In the genomic region with DNA sequence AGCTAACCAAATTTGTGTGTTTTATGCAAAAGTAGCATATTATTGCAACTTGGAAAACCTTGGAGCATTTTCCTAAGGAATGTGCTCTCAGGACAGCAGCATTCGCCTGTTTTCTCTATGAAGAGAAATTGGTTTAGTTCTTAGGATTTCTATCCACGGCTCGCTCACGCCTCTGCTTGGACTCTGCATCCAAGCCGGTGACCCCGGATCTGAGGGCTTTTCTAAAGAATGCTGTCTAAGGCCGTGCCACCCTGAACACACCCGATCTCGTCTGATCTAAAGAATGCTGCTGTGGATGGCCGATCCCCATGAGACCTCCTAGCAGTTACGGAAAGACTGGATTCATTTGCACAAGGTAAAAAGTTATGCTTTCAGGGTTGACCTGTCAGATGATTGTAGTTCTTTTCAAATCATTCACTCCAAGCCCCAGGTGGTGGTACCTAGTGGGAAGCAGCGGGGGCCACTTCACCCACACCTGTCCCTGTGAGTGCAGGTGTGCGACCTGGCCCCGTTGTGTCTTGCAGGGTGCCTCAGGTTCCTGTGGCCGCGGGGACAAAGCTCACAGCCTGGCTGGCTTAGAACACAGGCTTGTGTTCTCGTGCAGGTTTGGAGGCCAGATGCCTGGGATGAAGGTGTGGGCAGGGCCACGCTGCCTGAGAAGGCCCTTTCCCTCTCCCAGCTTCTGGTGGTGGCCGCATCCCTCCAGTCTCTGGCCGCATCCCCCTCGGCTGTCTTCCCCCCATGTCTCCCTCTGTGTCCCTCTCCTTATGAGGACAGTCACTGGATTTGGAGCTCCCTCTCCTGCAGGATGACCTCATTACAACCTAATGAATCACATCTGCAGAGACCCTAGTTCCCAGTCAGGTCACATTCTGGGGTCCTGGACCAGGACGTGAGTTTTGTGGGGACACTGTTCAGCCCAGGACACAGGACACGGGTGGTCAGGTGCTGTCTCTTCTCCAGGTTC, we compare ENCODE assay signal across 31 cellular contexts.
DNase-seq lines count a peak whose midpoint lies in the region; ATAC-seq, FAIRE-seq and TF ChIP-seq lines count a peak whose summit lies in the region.
"Had no signal": no experiment of that assay in that cellular context is flagged by ENCODE, and none has a peak within 500 bp of the region (broad histone marks: within the 10 kb centered on the region; RNA-seq: fewer than 3 reads in every experiment).

No MANE protein-coding gene starts in this region.

- in situ Hi-C loops in IMR-90 (cut with MboI; ENCODE audit: low sequenced_read_pairs): no loop called here
- in situ Hi-C loops in K562 (cut with MboI): no loop called here

- H3K56ac ChIP-seq in IMR-90 (ENCODE audit: extremely low read depth, insufficient read depth, low read length): no peak overlapping the region

- TF ChIP-seq POLR2A in IMR-90 (IDR thresholded peaks at IDR 0.05; ENCODE audit: low read depth, low read length) (no peak), K562 (conservative IDR thresholded peaks at IDR 0.05) (no peak)

- H3K18ac ChIP-seq in IMR-90 (ENCODE audit: low read depth, low read length): no peak overlapping the region

- H3K23ac ChIP-seq in IMR-90 (ENCODE audit: low read depth, low read length): no peak overlapping the region

- H3K9me3 ChIP-seq in BLaER1 treated with 17β-estradiol and CSF1 and Interleukin-3, amounts not matched to agents 10 nM and 100 nM (replicated peaks in 1 of 11): no peaks in the 10 kb centered on the region
- no peaks in the 10 kb centered on the region for H3K9me3 ChIP-seq in IMR-90 (ENCODE audit: control insufficient read depth, insufficient read depth, low read length)
- H3K9me3 ChIP-seq in K562 (replicated peaks; ENCODE audit: control insufficient read depth, insufficient read depth, low read depth, low read length): no peaks in the 10 kb centered on the region
- H3K9me3 ChIP-seq: breast epithelium, MG63, ovary, tibial artery had no signal

- FAIRE-seq in K562 (lab: Jason Lieb, UNC): no peak
- FAIRE-seq: frontal cortex had no signal

- no peak overlapping the region for H4K91ac ChIP-seq in IMR-90 (ENCODE audit: insufficient read depth, low read depth, low read length)

- TF ChIP-seq CTCF in IMR-90 (conservative IDR thresholded peaks at IDR 0.05; ENCODE audit: low read depth, low read length) (0 out of 2 replicates have a peak, but pooled peaks have one; percentile 3), K562 (IDR thresholded peaks at IDR 0.05 in 2 of 3, conservative IDR thresholded peaks at IDR 0.05 in 1 of 3; ENCODE audit: insufficient read depth in 2 of 3, low read depth in 1 of 3, low read length in 3 of 3) (peak in 2 of 3 experiments; percentile 10 to 18; a peak in 1 of 6 replicates)

- BruUV-seq in IMR-90 (replicated peaks; lab: Mats Ljungman, UMichigan): no TSS peak
- BruUV-seq in K562 (replicated peaks; lab: Mats Ljungman, UMichigan): no TSS peak

- no peak overlapping the region for H2AK9ac ChIP-seq in IMR-90 (replicated peaks; ENCODE audit: low read depth, low read length, poor library complexity)

- intact Hi-C loops in IMR-90 (cut with micrococcal nuclease) (loop anchor here (10.0 kb wide), 1 partner anchor 362 kb away; a partner anchor contains a TSS), K562 (cut with micrococcal nuclease) (no loop called here), posterior vena cava (cut with DNase I) (no loop called here)

- DNase-seq in IMR-90: no peak
- DNase-seq in K562 (ENCODE audit: extremely low read depth in 1 of 4, low spot score in 3 of 4): no peak
- DNase-seq in posterior vena cava (ENCODE audit: low spot score): peak; percentile 70
- no peak for DNase-seq in DMS114 treated with DMSO at 0.1 percent for 48 hours (lab: John Stamatoyannopoulos, UW; ENCODE audit: unreplicated experiment)
- DNase-seq in amniotic stem cell (lab: John Stamatoyannopoulos, UW): no peak
- no peak for DNase-seq in SIG-M5 (lab: John Stamatoyannopoulos, UW)
- no peak for DNase-seq in HUDEP-2 (lab: John Stamatoyannopoulos, UW; ENCODE audit: unreplicated experiment in 76 of 76)
- DNase-seq: activated CD4-positive, CD25-positive, alpha-beta regulatory T cell treated with anti-CD3 and anti-CD28 coated beads, Interleukin-2, amount 50 U/mL, for 72 hours; activated CD8-positive, alpha-beta T cell treated with anti-CD3 and anti-CD28 coated beads, Interleukin-2, amount 10 ng/mL, durations not matched to agents 7 days and 5 days; CD4-positive, alpha-beta memory T cell; effector memory CD8-positive, alpha-beta T cell; hypothalamus; KBM-7; MG63; naive thymus-derived CD8-positive, alpha-beta T cell; NCI-H226; NCI-H82; OCI-M1; Right ventricle myocardium superior; stimulated activated CD4-positive, alpha-beta T cell treated with anti-CD3 and anti-CD28 coated beads, Interleukin-12 subunit alpha, Interleukin-12 subunit beta, amount 100 ng/mL, for 4 hours; stimulated activated CD4-positive, alpha-beta T cell treated with anti-CD3 and anti-CD28 coated beads, Interleukin-4, amount 100 ng/mL, for 4 hours; T-cell had no signal

- no peak overlapping the region for H3K4me3 ChIP-seq in BLaER1 treated with 17β-estradiol and CSF1 and Interleukin-3, amounts not matched to agents 10 nM and 100 nM
- H3K4me3 ChIP-seq in IMR-90 (ENCODE audit: insufficient read depth, low read depth, low read length): no peak overlapping the region
- H3K4me3 ChIP-seq in K562: no peak overlapping the region
- H3K4me3 ChIP-seq: breast epithelium, coronary artery, MG63, ovary, tibial artery had no signal

- H2BK20ac ChIP-seq in IMR-90 (ENCODE audit: low read depth, low read length): no peak overlapping the region

- no peaks in the 10 kb centered on the region for H3K9me1 ChIP-seq in IMR-90 (ENCODE audit: insufficient read depth, low read length)
- peaks cover 2% of the 10 kb centered on the region for H3K9me1 ChIP-seq in K562 (ENCODE audit: control insufficient read depth, insufficient read depth, low read length)

- dilution Hi-C loops in IMR-90 (cut with HindIII; ENCODE audit: low sequenced_read_pairs, unreplicated experiment): no loop called here

- no peaks in the 10 kb centered on the region for H3K79me2 ChIP-seq in K562 (ENCODE audit: control insufficient read depth, insufficient read depth, low read length)

- H2AFZ ChIP-seq in IMR-90 (replicated peaks; ENCODE audit: low read length, poor library complexity) (no peak overlapping the region), K562 (ENCODE audit: low read depth, low read length) (no peak overlapping the region)

- H3K36me3 ChIP-seq in BLaER1 treated with 17β-estradiol and CSF1 and Interleukin-3, amounts not matched to agents 10 nM and 100 nM: peaks cover 9 to 58% (median 44%) of the 10 kb centered on the region in 11 experiments; a peak in 21 of 22 replicates
- H3K36me3 ChIP-seq in IMR-90 (ENCODE audit: control insufficient read depth, insufficient read depth, low read length): peaks cover 5% of the 10 kb centered on the region; the same call in 1 of the 2 replicates
- peaks cover 3% of the 10 kb centered on the region; the same call in 1 of the 3 replicates for H3K36me3 ChIP-seq in K562 (ENCODE audit: control insufficient read depth, insufficient read depth, low read length)
- H3K36me3 ChIP-seq: breast epithelium, MG63, ovary had no signal

- peaks cover 6 to 23% of the 10 kb centered on the region in 2 experiments; a peak in 3 of 4 replicates for H3K79me1 ChIP-seq in IMR-90 (ENCODE audit: low read depth in 1 of 2, low read length in 2 of 2)

- WGBS in IMR-90 (ENCODE audit: extremely low coverage in 2 of 2, insufficient read length in 1 of 2), 2 experiments: 92% methylated on average over 12 of the region's 23 CpGs; no CpG with 5 or more reads in 1 of the 2 experiments
- 87% methylated on average over 21 of the region's 23 CpGs for WGBS in K562 (ENCODE audit: insufficient coverage, low coverage, missing lambda C conversion rate)

- TF ChIP-seq EP300 in K562 (IDR thresholded peaks at IDR 0.05; ENCODE audit: low read length): no peak

- H4K5ac ChIP-seq in IMR-90 (ENCODE audit: low read depth, low read length): no peak overlapping the region

- H4K20me1 ChIP-seq in BLaER1 treated with 17β-estradiol and CSF1 and Interleukin-3, amounts not matched to agents 10 nM and 100 nM: peaks cover 0 to 28% (median 0%) of the 10 kb centered on the region in 11 experiments; a peak in 3 of 22 replicates
- H4K20me1 ChIP-seq in IMR-90 (ENCODE audit: insufficient read depth, low read length) (no peaks in the 10 kb centered on the region), K562 (replicated peaks; ENCODE audit: control insufficient read depth, insufficient read depth, low read length) (no peaks in the 10 kb centered on the region)

- H3K27ac ChIP-seq in BLaER1 treated with 17β-estradiol and CSF1 and Interleukin-3, amounts not matched to agents 10 nM and 100 nM: peak overlapping the region in 9 of 11 experiments; percentile 92 to 99 (median 96); a peak in 17 of 22 replicates
- no peak overlapping the region for H3K27ac ChIP-seq in IMR-90 (ENCODE audit: insufficient read depth, low read length)
- no peak overlapping the region for H3K27ac ChIP-seq in K562 (ENCODE audit: extremely low read depth, low read depth, low read length)
- H3K27ac ChIP-seq: ovary, tibial artery had no signal

- no peak for TF ChIP-seq RAD21 in IMR-90 (IDR thresholded peaks at IDR 0.05; ENCODE audit: low read length)
- TF ChIP-seq RAD21 in K562 (CRISPR knock-in tag; conservative IDR thresholded peaks at IDR 0.05 in 1 of 2, IDR thresholded peaks at IDR 0.05 in 1 of 2): peak in 1 of 2 experiments; percentile 14; a peak in 1 of 4 replicates

- no peak overlapping the region for H3K4ac ChIP-seq in IMR-90 (ENCODE audit: low read depth, low read length)

- no peak overlapping the region for H2BK120ac ChIP-seq in IMR-90 (ENCODE audit: low read depth, low read length)

- no peak overlapping the region for H2BK15ac ChIP-seq in IMR-90 (ENCODE audit: low read depth, low read length)

- CTCF ChIA-PET in IMR-90 (lab: Yijun Ruan, JAX) (no interaction called here), K562 (lab: Yijun Ruan, JAX; ENCODE audit: low intra/inter-chr PET ratio) (no interaction called here)

- no peaks in the 10 kb centered on the region for H3K27me3 ChIP-seq in BLaER1 treated with 17β-estradiol and CSF1 and Interleukin-3, amounts not matched to agents 10 nM and 100 nM
- H3K27me3 ChIP-seq in IMR-90 (ENCODE audit: control insufficient read depth, insufficient read depth, low read length) (no peaks in the 10 kb centered on the region), K562 (ENCODE audit: control insufficient read depth in 2 of 2, insufficient read depth in 2 of 2, low read length in 2 of 2) (no peaks in the 10 kb centered on the region)
- H3K27me3 ChIP-seq: breast epithelium, MG63, ovary, tibial artery had no signal

- POLR2A ChIA-PET in IMR-90 (lab: Charles Lee; ENCODE audit: unreplicated experiment) (no interaction called here), K562 (lab: Yijun Ruan, JAX) (no interaction called here)

- no peak for ATAC-seq in IMR-90 (ENCODE audit: low read depth)
- no peak for ATAC-seq in K562
- ATAC-seq: activated CD8-positive, alpha-beta T cell treated with anti-CD3 and anti-CD28 coated beads, Interleukin-2, amount 10 ng/mL, durations not matched to agents 7 days and 5 days; effector memory CD8-positive, alpha-beta T cell; esophagus mucosa; left lobe of liver; naive thymus-derived CD8-positive, alpha-beta T cell; right cardiac atrium; T-cell had no signal

- H3K9ac ChIP-seq in BLaER1 treated with 17β-estradiol and CSF1 and Interleukin-3, amounts not matched to agents 10 nM and 100 nM: peak overlapping the region in 10 of 11 experiments; percentile 18 to 89 (median 82); a peak in 18 of 22 replicates
- no peak overlapping the region for H3K9ac ChIP-seq in IMR-90 (ENCODE audit: low read depth, low read length)
- no peak overlapping the region for H3K9ac ChIP-seq in K562 (ENCODE audit: insufficient read depth in 1 of 2, low read depth in 2 of 2, low read length in 2 of 2)

- H3K4me1 ChIP-seq in BLaER1 treated with 17β-estradiol and CSF1 and Interleukin-3, amounts not matched to agents 10 nM and 100 nM: peaks cover 38 to 66% (median 54%) of the 10 kb centered on the region in 10 experiments
- peaks cover 8% of the 10 kb centered on the region for H3K4me1 ChIP-seq in IMR-90 (ENCODE audit: control insufficient read depth, insufficient read depth, low read length)
- H3K4me1 ChIP-seq in K562 (replicated peaks in 1 of 2; ENCODE audit: control insufficient read depth in 2 of 2, insufficient read depth in 2 of 2, low read length in 2 of 2): peaks cover 0 to 24% of the 10 kb centered on the region in 2 experiments; a peak in 2 of 5 replicates
- H3K4me1 ChIP-seq: breast epithelium, tibial artery had no signal

- no peak overlapping the region for H2BK5ac ChIP-seq in IMR-90 (ENCODE audit: low read depth, low read length, poor library complexity, severe bottlenecking)

- no peak overlapping the region for H4K8ac ChIP-seq in IMR-90 (ENCODE audit: low read depth in 2 of 2, low read length in 2 of 2)

- H3K4me2 ChIP-seq in BLaER1 treated with 17β-estradiol and CSF1 and Interleukin-3, amounts not matched to agents 10 nM and 100 nM: peak overlapping the region in 10 of 11 experiments; percentile 79 to 94 (median 88); a peak in 16 of 22 replicates
- H3K4me2 ChIP-seq in IMR-90 (ENCODE audit: low read depth, low read length): no peak overlapping the region
- no peak overlapping the region for H3K4me2 ChIP-seq in K562 (ENCODE audit: insufficient read depth, low read length)

- H2AK5ac ChIP-seq in IMR-90 (ENCODE audit: low read depth, low read length): no peak overlapping the region

- H3K14ac ChIP-seq in IMR-90 (replicated peaks; ENCODE audit: low read depth, low read length): no peak overlapping the region

Comparison
In these comparisons a context has a peak if more than half of its experiments do, and no peak if none do; other contexts are left out.
1. H3K27ac ChIP-seq: peak in BLaER1 treated with 17β-estradiol and CSF1 and Interleukin-3, amounts not matched to agents 10 nM and 100 nM (9 of 11); none in IMR-90 (single experiment) and K562 (single experiment).
2. H3K4me2 ChIP-seq: peak in BLaER1 treated with 17β-estradiol and CSF1 and Interleukin-3, amounts not matched to agents 10 nM and 100 nM (10 of 11); none in IMR-90 (single experiment) and K562 (single experiment).
3. H3K9ac ChIP-seq: peak in BLaER1 treated with 17β-estradiol and CSF1 and Interleukin-3, amounts not matched to agents 10 nM and 100 nM (10 of 11); none in IMR-90 (single experiment) and K562 (0 of 2).